ENCODE assay signal across 27 cellular contexts in the genomic region with DNA sequence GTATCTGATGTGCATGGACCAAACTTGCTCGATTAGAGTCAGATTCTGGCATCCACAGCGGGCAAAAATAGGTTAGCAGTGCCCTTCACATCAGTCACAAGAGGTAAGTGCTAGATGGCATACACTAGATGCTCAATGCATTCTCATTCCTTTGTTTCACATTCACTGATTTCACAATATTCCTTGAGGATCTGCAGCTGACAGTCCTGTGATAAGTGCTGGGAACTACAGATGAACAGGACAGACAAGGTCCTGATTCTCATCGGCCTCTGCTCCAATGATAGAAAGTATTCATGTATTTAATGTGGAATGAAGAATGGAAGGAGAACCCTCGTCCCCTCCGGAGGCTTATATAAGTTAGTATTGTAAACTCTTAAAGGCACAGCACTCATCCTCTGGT.
DNase-seq lines count a peak whose midpoint lies in the region; ATAC-seq, FAIRE-seq and TF ChIP-seq lines count a peak whose summit lies in the region.
"Had no signal": no experiment of that assay in that cellular context is flagged by ENCODE, and none has a peak within 500 bp of the region (broad histone marks: within the 10 kb centered on the region; RNA-seq: fewer than 3 reads in every experiment).

No MANE protein-coding gene starts in this region.

- H3K27me3 Mint-ChIP-seq in glutamatergic neuron (ENCODE audit: unreplicated experiment) = no peaks in the 10 kb centered on the region

- no peaks in the 10 kb centered on the region for H4K20me1 ChIP-seq in HepG2 (ENCODE audit: insufficient read depth, low read length)
- H4K20me1 ChIP-seq: BLaER1 treated with 17β-estradiol and CSF1 and Interleukin-3, amounts not matched to agents 10 nM and 100 nM had no signal

- H3K4me1 Mint-ChIP-seq in glutamatergic neuron (ENCODE audit: low read depth, unreplicated experiment) = no peaks in the 10 kb centered on the region
- H3K4me1 Mint-ChIP-seq: CD14-positive monocyte; CD8-positive, alpha-beta memory T cell had no signal

- TF ChIP-seq CTCF in HepG2 (CRISPR knock-in tag; IDR thresholded peaks at IDR 0.05) (no peak), right lobe of liver (IDR thresholded peaks at IDR 0.05) (no peak), lung (IDR thresholded peaks at IDR 0.05; ENCODE audit: control extremely low read depth, extremely low read depth) (no peak), glutamatergic neuron (IDR thresholded peaks at IDR 0.05; ENCODE audit: partially characterized antibody, unreplicated experiment) (no peak), brain microvascular endothelial cell (IDR thresholded peaks at IDR 0.05; ENCODE audit: low read depth, low read length, missing control alignments) (no peak)

- intact Hi-C loops in HepG2 (cut with micrococcal nuclease; ENCODE audit: unreplicated experiment) (no loop called here), right lobe of liver (cut with DNase I) (no loop called here)

- H2AFZ ChIP-seq in HepG2 (ENCODE audit: low read length) = no peak overlapping the region

- no peak for TF ChIP-seq RAD21 in HepG2 (CRISPR knock-in tag; IDR thresholded peaks at IDR 0.05)

- DNase-seq in HepG2 (ENCODE audit: low spot score) (no peak), right lobe of liver (no peak), SK-MEL-5 (ENCODE audit: low read depth, low spot score) (peak; percentile 68), lung (ENCODE audit: low spot score) (no peak), glutamatergic neuron (no peak), brain microvascular endothelial cell (no peak)
- DNase-seq: ACHN; AML-193; BE2C; CD4-positive, alpha-beta T cell; CD8-positive, alpha-beta memory T cell; DMS 273 treated with DMSO at 0.1 percent for 48 hours; DMS53; DMS79 treated with DMSO at 0.1 percent for 48 hours; GF-D8; GOT3; HFFc6 had no signal

- H3K4me2 ChIP-seq in HepG2 (ENCODE audit: low read depth, low read length) = no peak overlapping the region
- H3K4me2 ChIP-seq: BLaER1 treated with 17β-estradiol and CSF1 and Interleukin-3, amounts not matched to agents 10 nM and 100 nM had no signal

- no peaks in the 10 kb centered on the region for H3K36me3 Mint-ChIP-seq in glutamatergic neuron (ENCODE audit: unreplicated experiment)
- H3K36me3 Mint-ChIP-seq: CD14-positive monocyte; CD8-positive, alpha-beta memory T cell had no signal

- TF ChIP-seq POLR2A in HepG2 (IDR thresholded peaks at IDR 0.05; ENCODE audit: insufficient read depth in 1 of 2, low read depth in 2 of 2, low read length in 2 of 2) (no peak), right lobe of liver (IDR thresholded peaks at IDR 0.05) (no peak)

- H3K4me3 Mint-ChIP-seq in glutamatergic neuron (ENCODE audit: unreplicated experiment) = no peak overlapping the region
- H3K4me3 Mint-ChIP-seq: CD14-positive monocyte; CD4-positive, alpha-beta T cell; CD8-positive, alpha-beta memory T cell; HFFc6 had no signal

- CTCF ChIA-PET in HepG2 (lab: Yijun Ruan, JAX; ENCODE audit: low intra/inter-chr PET ratio, low total read pairs) = no interaction called here

- H3K79me2 ChIP-seq in HepG2 (ENCODE audit: insufficient read depth, low read length) = no peaks in the 10 kb centered on the region

- H3K4me3 ChIP-seq in HepG2 (replicated peaks in 1 of 3; ENCODE audit: insufficient read depth in 1 of 3, low read depth in 2 of 3, low read length in 3 of 3) (no peak overlapping the region), right lobe of liver (no peak overlapping the region), lung (no peak overlapping the region), brain microvascular endothelial cell (ENCODE audit: low read depth, low read length) (no peak overlapping the region)
- H3K4me3 ChIP-seq: BLaER1 treated with 17β-estradiol and CSF1 and Interleukin-3, amounts not matched to agents 10 nM and 100 nM; HAP-1 had no signal

- FAIRE-seq in HepG2 (lab: Jason Lieb, UNC) = no peak
- FAIRE-seq: A204.1, D721Med, GM12891, GM18507, H54 had no signal

- H3K36me3 ChIP-seq in HepG2 (replicated peaks in 1 of 2; ENCODE audit: control insufficient read depth in 1 of 2, insufficient read depth in 2 of 2, low read length in 2 of 2) (no peaks in the 10 kb centered on the region), right lobe of liver (no peaks in the 10 kb centered on the region), lung (ENCODE audit: control insufficient read depth in 2 of 2, insufficient read depth in 2 of 2, low read length in 2 of 2) (no peaks in the 10 kb centered on the region), brain microvascular endothelial cell (replicated peaks) (no peaks in the 10 kb centered on the region)
- H3K36me3 ChIP-seq: BE2C; BLaER1 treated with 17β-estradiol and CSF1 and Interleukin-3, amounts not matched to agents 10 nM and 100 nM; HAP-1 had no signal

- H3K27ac ChIP-seq in HepG2 (ENCODE audit: extremely low read length, insufficient read depth, low read length) = no peak overlapping the region
- no peak overlapping the region for H3K27ac ChIP-seq in right lobe of liver
- H3K27ac ChIP-seq in lung (ENCODE audit: low read depth in 1 of 2, low read length in 1 of 2) = no peak overlapping the region
- H3K27ac ChIP-seq in brain microvascular endothelial cell = no peak overlapping the region
- H3K27ac ChIP-seq: 22Rv1; BLaER1 treated with 17β-estradiol and CSF1 and Interleukin-3, amounts not matched to agents 10 nM and 100 nM had no signal

- BruUV-seq in HepG2 (replicated peaks; lab: Mats Ljungman, UMichigan) = no TSS peak

- no peak overlapping the region for H3K9ac ChIP-seq in HepG2 (ENCODE audit: insufficient read depth, low read depth, low read length)
- H3K9ac ChIP-seq: BLaER1 treated with 17β-estradiol and CSF1 and Interleukin-3, amounts not matched to agents 10 nM and 100 nM had no signal

- H3K27ac Mint-ChIP-seq in glutamatergic neuron (ENCODE audit: unreplicated experiment) = no peak overlapping the region
- H3K27ac Mint-ChIP-seq: CD14-positive monocyte; CD4-positive, alpha-beta T cell; CD8-positive, alpha-beta memory T cell; HFFc6 had no signal

- H3K9me3 ChIP-seq in HepG2 (ENCODE audit: low read length) (no peaks in the 10 kb centered on the region), right lobe of liver (no peaks in the 10 kb centered on the region), lung (ENCODE audit: control insufficient read depth in 2 of 2, insufficient read depth in 1 of 2, low read length in 1 of 2) (peaks cover 0 to 2% of the 10 kb centered on the region in 2 donors)
- H3K9me3 ChIP-seq: BE2C; BLaER1 treated with 17β-estradiol and CSF1 and Interleukin-3, amounts not matched to agents 10 nM and 100 nM; HAP-1 had no signal

- ATAC-seq in HepG2 (no peak), right lobe of liver (no peak), lung (ENCODE audit: insufficient read depth, low FRiP score) (peak; percentile 11), HG02571 (IDR thresholded peaks at IDR 0.05; ENCODE audit: unreplicated experiment) (no peak)

- peaks cover 4 to 53% of the 10 kb centered on the region in 2 experiments; a peak in 4 of 5 replicates for H3K27me3 ChIP-seq in HepG2 (ENCODE audit: control insufficient read depth in 1 of 2, insufficient read depth in 2 of 2, low read length in 2 of 2)
- no peaks in the 10 kb centered on the region for H3K27me3 ChIP-seq in right lobe of liver
- H3K27me3 ChIP-seq in lung (ENCODE audit: control insufficient read depth, insufficient read depth) = no peaks in the 10 kb centered on the region
- H3K27me3 ChIP-seq in brain microvascular endothelial cell (replicated peaks) = no peaks in the 10 kb centered on the region
- H3K27me3 ChIP-seq: BE2C; BLaER1 treated with 17β-estradiol and CSF1 and Interleukin-3, amounts not matched to agents 10 nM and 100 nM had no signal

- no peaks in the 10 kb centered on the region for H3K9me3 Mint-ChIP-seq in glutamatergic neuron (ENCODE audit: unreplicated experiment)
- H3K9me3 Mint-ChIP-seq: CD4-positive, alpha-beta T cell; CD8-positive, alpha-beta memory T cell; HFFc6 had no signal

- no peak for TF ChIP-seq EP300 in HepG2 (IDR thresholded peaks at IDR 0.05; ENCODE audit: low read depth in 2 of 2, low read length in 2 of 2)
- TF ChIP-seq EP300 in HepG2 (CRISPR knock-in tag; IDR thresholded peaks at IDR 0.05; ENCODE audit: borderline replicate concordance) = no peak

- WGBS in HepG2 (ENCODE audit: low lambda C conversion rate) = 16% methylated on average over 5 of the region's 5 CpGs
- WGBS in right lobe of liver (ENCODE audit: insufficient coverage, low coverage, low lambda C conversion rate, missing lambda C conversion rate) = 62% methylated on average over 5 of the region's 5 CpGs
- WGBS in lung, 2 donors = 85 to 90% methylated on average over 5 of the region's 5 CpGs

- H3K4me1 ChIP-seq in HepG2 (ENCODE audit: insufficient read depth, low read length) = peaks cover 7% of the 10 kb centered on the region; the same call in 1 of the 2 replicates
- H3K4me1 ChIP-seq in right lobe of liver = no peaks in the 10 kb centered on the region
- no peaks in the 10 kb centered on the region for H3K4me1 ChIP-seq in lung (ENCODE audit: control insufficient read depth in 2 of 2, insufficient read depth in 2 of 2, low read length in 2 of 2)
- H3K4me1 ChIP-seq: BE2C; BLaER1 treated with 17β-estradiol and CSF1 and Interleukin-3, amounts not matched to agents 10 nM and 100 nM; HAP-1 had no signal

- POLR2A ChIA-PET in HepG2 (lab: Yijun Ruan, JAX) = no interaction called here

- in situ Hi-C loops in HepG2 (cut with HindIII; ENCODE audit: extremely low pct_ligation_motif_present, low pct_unique_long_range_greater_than_20kb) = no loop called here
- in situ Hi-C loops in SK-MEL-5 (cut with HindIII; ENCODE audit: low pct_unique_long_range_greater_than_20kb, low sequenced_read_pairs) = no loop called here
- in situ Hi-C loops in brain microvascular endothelial cell (cut with HindIII; ENCODE audit: low pct_ligation_motif_present, low sequenced_read_pairs) = no loop called here

TF ChIP-seq in HepG2, 621 proteins besides CTCF, POLR2A, EP300 and RAD21:
- TF ChIP-seq, protein P1, sequence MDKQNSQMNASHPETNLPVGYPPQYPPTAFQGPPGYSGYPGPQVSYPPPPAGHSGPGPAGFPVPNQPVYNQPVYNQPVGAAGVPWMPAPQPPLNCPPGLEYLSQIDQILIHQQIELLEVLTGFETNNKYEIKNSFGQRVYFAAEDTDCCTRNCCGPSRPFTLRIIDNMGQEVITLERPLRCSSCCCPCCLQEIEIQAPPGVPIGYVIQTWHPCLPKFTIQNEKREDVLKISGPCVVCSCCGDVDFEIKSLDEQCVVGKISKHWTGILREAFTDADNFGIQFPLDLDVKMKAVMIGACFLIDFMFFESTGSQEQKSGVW (CRISPR knock-in tag; IDR thresholded peaks at IDR 0.05; ENCODE audit: borderline replicate concordance) = no peak
- TF ChIP-seq CEBPG (CRISPR knock-in tag; IDR thresholded peaks at IDR 0.05) (0 out of 2 replicates have a peak, but pooled peaks have one; percentile 5), CEBPB (IDR thresholded peaks at IDR 0.05; ENCODE audit: borderline replicate concordance, low read depth, low read length) (peak; percentile 51; the same call in 1 of the 2 replicates)
TF ChIP-seq in HepG2: peak in this region for 2.
